In the genomic region with DNA sequence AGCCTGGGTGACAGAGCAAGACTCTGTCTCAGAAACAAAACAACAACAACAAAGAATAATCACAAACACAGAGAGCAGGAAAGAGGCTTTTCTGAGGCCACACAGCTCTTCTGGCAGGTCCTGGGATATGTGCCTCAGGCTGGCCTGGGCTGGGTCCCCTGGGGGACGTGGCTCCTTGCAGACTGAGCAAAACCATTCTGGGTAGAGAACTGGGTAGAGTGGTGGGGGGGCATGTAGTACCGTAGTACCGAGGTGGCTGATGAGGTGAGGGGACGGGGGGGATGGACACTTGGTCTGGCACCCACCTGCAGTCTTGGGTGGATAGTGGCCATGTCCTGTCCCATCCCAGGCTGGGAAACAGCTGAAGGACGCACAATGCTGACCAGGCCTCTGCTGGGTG, we compare ENCODE assay signal across 2 cellular contexts.
TF ChIP-seq lines count a peak whose summit lies in the region.

No MANE protein-coding gene starts in this region.

TF ChIP-seq in H1, 55 proteins besides CTCF, POLR2A, EP300 and RAD21:
- TF ChIP-seq YY1 (IDR thresholded peaks at IDR 0.05; ENCODE audit: low read depth, low read length), result no peak

TF ChIP-seq in HEK293T, 16 proteins besides CTCF, POLR2A, EP300 and RAD21:
- TF ChIP-seq LEF1 (IDR thresholded peaks at IDR 0.05; ENCODE audit: borderline replicate concordance) (no peak), SP1 (IDR thresholded peaks at IDR 0.05) (no peak), L3MBTL2 (conservative IDR thresholded peaks at IDR 0.05) (no peak), ZNF384 (IDR thresholded peaks at IDR 0.05) (no peak), FOXA1 (IDR thresholded peaks at IDR 0.05) (no peak), TARDBP (IDR thresholded peaks at IDR 0.05) (no peak), BHLHE40 (IDR thresholded peaks at IDR 0.05; ENCODE audit: borderline replicate concordance) (no peak), NFRKB (IDR thresholded peaks at IDR 0.05) (no peak), HDGF (IDR thresholded peaks at IDR 0.05; ENCODE audit: borderline replicate concordance) (no peak), SUZ12 (IDR thresholded peaks at IDR 0.05) (no peak), CTBP1 (IDR thresholded peaks at IDR 0.05; ENCODE audit: borderline replicate concordance) (no peak), FOXK2 (IDR thresholded peaks at IDR 0.05) (no peak), FOXM1 (IDR thresholded peaks at IDR 0.05; ENCODE audit: borderline replicate concordance) (no peak), ELF4 (IDR thresholded peaks at IDR 0.05) (no peak), ARNT (IDR thresholded peaks at IDR 0.05) (no peak)
- TF ChIP-seq, protein P1, sequence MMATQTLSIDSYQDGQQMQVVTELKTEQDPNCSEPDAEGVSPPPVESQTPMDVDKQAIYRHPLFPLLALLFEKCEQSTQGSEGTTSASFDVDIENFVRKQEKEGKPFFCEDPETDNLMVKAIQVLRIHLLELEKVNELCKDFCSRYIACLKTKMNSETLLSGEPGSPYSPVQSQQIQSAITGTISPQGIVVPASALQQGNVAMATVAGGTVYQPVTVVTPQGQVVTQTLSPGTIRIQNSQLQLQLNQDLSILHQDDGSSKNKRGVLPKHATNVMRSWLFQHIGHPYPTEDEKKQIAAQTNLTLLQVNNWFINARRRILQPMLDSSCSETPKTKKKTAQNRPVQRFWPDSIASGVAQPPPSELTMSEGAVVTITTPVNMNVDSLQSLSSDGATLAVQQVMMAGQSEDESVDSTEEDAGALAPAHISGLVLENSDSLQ (IDR thresholded peaks at IDR 0.05), result no peak
